Comparison of ENCODE assay signal across 2 cellular contexts in the genomic region with DNA sequence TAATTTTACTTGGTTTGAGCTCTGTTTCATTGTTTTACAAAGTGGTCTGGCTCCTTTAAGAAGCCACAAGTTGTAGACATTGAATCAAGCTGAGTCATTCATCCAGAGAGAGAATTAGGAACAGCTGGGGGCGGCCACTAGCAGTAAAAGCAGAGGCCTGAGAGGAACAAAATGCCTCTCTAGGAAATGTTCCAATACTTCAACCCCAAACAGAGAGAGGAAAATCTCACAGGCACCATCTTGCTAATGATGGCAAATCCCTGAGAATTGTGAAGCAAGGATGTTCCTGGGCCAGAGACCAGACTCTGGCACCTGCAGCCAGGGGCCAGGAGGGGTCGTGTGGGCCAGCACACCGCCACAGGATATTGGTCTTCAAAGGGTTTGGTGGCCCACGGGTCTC.
A peak's percentile ranks its signal among the peaks of the same experiment; 100 is the strongest.
TF ChIP-seq lines count a peak whose summit lies in the region.

No MANE protein-coding gene starts in this region.

TF ChIP-seq in A549, 52 proteins besides CTCF, POLR2A, EP300 and RAD21 (continued from another document):
- TF ChIP-seq MAZ (IDR thresholded peaks at IDR 0.05; ENCODE audit: borderline replicate concordance, low read depth, low read length): no peak

TF ChIP-seq in K562, 482 proteins besides CTCF, POLR2A, EP300 and RAD21 (continued from another document):
- TF ChIP-seq, protein P1, sequence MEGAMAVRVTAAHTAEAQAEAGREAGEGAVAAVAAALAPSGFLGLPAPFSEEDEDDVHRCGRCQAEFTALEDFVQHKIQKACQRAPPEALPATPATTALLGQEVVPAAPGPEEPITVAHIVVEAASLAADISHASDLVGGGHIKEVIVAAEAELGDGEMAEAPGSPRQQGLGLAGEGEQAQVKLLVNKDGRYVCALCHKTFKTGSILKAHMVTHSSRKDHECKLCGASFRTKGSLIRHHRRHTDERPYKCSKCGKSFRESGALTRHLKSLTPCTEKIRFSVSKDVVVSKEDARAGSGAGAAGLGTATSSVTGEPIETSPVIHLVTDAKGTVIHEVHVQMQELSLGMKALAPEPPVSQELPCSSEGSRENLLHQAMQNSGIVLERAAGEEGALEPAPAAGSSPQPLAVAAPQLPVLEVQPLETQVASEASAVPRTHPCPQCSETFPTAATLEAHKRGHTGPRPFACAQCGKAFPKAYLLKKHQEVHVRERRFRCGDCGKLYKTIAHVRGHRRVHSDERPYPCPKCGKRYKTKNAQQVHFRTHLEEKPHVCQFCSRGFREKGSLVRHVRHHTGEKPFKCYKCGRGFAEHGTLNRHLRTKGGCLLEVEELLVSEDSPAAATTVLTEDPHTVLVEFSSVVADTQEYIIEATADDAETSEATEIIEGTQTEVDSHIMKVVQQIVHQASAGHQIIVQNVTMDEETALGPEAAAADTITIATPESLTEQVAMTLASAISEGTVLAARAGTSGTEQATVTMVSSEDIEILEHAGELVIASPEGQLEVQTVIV (CRISPR knock-in tag; IDR thresholded peaks at IDR 0.05; ENCODE audit: borderline replicate concordance): no peak
- TF ChIP-seq ESRRA (IDR thresholded peaks at IDR 0.05; ENCODE audit: borderline replicate concordance, low read depth): no peak
- TF ChIP-seq, protein P2, sequence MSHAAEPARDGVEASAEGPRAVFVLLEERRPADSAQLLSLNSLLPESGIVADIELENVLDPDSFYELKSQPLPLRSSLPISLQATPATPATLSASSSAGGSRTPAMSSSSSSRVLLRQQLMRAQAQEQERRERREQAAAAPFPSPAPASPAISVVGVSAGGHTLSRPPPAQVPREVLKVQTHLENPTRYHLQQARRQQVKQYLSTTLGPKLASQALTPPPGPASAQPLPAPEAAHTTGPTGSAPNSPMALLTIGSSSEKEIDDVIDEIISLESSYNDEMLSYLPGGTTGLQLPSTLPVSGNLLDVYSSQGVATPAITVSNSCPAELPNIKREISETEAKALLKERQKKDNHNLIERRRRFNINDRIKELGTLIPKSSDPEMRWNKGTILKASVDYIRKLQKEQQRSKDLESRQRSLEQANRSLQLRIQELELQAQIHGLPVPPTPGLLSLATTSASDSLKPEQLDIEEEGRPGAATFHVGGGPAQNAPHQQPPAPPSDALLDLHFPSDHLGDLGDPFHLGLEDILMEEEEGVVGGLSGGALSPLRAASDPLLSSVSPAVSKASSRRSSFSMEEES (CRISPR knock-in tag; IDR thresholded peaks at IDR 0.05): no peak
- no peak for TF ChIP-seq MTA1 (IDR thresholded peaks at IDR 0.05; ENCODE audit: borderline replicate concordance)
- no peak for TF ChIP-seq POLR3A (IDR thresholded peaks at IDR 0.05; ENCODE audit: borderline replicate concordance, extremely low read depth, insufficient read depth, insufficient read length)
- TF ChIP-seq MAFK (IDR thresholded peaks at IDR 0.05; ENCODE audit: low read length): peak; percentile 50; the same call in 1 of the 2 replicates
- TF ChIP-seq NFE2L1 (tag; IDR thresholded peaks at IDR 0.05; ENCODE audit: borderline replicate concordance, low read depth): peak; percentile 77
- TF ChIP-seq MAFF (IDR thresholded peaks at IDR 0.05; ENCODE audit: low read length): peak; percentile 77
- TF ChIP-seq BRF1 (IDR thresholded peaks at IDR 0.05; ENCODE audit: borderline replicate concordance, extremely low read depth, insufficient read length): no peak
- TF ChIP-seq, protein P3, sequence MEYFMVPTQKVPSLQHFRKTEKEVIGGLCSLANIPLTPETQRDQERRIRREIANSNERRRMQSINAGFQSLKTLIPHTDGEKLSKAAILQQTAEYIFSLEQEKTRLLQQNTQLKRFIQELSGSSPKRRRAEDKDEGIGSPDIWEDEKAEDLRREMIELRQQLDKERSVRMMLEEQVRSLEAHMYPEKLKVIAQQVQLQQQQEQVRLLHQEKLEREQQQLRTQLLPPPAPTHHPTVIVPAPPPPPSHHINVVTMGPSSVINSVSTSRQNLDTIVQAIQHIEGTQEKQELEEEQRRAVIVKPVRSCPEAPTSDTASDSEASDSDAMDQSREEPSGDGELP (CRISPR knock-in tag; IDR thresholded peaks at IDR 0.05; ENCODE audit: borderline replicate concordance): peak; percentile 69
- TF ChIP-seq, protein P4, sequence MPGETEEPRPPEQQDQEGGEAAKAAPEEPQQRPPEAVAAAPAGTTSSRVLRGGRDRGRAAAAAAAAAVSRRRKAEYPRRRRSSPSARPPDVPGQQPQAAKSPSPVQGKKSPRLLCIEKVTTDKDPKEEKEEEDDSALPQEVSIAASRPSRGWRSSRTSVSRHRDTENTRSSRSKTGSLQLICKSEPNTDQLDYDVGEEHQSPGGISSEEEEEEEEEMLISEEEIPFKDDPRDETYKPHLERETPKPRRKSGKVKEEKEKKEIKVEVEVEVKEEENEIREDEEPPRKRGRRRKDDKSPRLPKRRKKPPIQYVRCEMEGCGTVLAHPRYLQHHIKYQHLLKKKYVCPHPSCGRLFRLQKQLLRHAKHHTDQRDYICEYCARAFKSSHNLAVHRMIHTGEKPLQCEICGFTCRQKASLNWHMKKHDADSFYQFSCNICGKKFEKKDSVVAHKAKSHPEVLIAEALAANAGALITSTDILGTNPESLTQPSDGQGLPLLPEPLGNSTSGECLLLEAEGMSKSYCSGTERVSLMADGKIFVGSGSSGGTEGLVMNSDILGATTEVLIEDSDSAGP (CRISPR knock-in tag; IDR thresholded peaks at IDR 0.05): peak; percentile 67; the same call in 1 of the 2 replicates
- peak; percentile 80 for TF ChIP-seq NFE2 (IDR thresholded peaks at IDR 0.05; ENCODE audit: low read depth)
- TF ChIP-seq, protein P5, sequence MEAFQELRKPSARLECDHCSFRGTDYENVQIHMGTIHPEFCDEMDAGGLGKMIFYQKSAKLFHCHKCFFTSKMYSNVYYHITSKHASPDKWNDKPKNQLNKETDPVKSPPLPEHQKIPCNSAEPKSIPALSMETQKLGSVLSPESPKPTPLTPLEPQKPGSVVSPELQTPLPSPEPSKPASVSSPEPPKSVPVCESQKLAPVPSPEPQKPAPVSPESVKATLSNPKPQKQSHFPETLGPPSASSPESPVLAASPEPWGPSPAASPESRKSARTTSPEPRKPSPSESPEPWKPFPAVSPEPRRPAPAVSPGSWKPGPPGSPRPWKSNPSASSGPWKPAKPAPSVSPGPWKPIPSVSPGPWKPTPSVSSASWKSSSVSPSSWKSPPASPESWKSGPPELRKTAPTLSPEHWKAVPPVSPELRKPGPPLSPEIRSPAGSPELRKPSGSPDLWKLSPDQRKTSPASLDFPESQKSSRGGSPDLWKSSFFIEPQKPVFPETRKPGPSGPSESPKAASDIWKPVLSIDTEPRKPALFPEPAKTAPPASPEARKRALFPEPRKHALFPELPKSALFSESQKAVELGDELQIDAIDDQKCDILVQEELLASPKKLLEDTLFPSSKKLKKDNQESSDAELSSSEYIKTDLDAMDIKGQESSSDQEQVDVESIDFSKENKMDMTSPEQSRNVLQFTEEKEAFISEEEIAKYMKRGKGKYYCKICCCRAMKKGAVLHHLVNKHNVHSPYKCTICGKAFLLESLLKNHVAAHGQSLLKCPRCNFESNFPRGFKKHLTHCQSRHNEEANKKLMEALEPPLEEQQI (IDR thresholded peaks at IDR 0.05): no peak
- peak; percentile 41 for TF ChIP-seq ZNF316 (IDR thresholded peaks at IDR 0.05)
